8 cellular contexts compared by ENCODE assay signal in the genomic region with DNA sequence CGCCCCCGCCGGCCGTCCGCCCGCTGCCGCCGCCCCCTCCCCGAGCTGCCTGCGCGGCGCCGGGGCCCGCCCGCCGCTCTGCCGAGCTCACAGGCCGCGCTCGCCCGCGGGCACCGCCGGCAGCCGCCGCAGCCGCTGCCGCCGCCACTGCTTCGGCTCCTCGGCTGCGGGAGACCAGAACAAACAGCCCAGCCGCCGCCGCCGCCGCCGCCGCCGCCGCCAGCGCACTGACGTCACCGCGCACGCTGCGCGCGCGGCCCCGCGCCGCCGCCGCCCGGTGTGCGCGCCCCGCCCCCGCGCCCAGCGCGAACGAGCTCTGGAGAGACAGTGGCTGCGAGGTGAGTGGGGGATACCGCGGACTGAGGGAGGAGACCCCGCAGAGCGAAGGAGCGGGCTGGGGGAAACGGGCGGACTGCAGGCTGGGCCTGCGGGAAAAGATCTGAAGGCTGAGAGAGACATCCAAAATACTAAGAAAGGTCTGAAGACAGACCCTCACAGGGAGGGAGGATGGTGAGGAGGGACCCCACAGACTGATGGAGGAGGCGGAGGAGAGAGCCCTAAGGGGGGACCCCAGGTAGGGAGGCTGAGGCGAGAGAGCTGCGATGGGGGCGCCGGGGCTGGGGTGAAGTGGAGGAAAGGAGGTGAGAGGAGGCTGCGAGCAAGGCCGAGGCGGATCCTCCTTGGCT. TPM values are rescaled to one million over a fixed set of nuclear protein-coding genes. Genes with fewer than 3 reads are reported as not detected.
A peak's percentile ranks its signal among the peaks of the same experiment; 100 is the strongest.
DNase-seq lines count a peak whose midpoint lies in the region; ATAC-seq and TF ChIP-seq lines count a peak whose summit lies in the region.

A gene (minus strand): TSS at position 229 of the 686 bp plus-strand sequence. CDS start 59,440 bp downstream, outside the sequence.

- no peaks in the 10 kb centered on the region for H3K9me3 Mint-ChIP-seq in activated naive CD4-positive, alpha-beta T cell treated with anti-CD3 and anti-CD28 coated beads for 36 hours

- TF ChIP-seq POLR2A in testis (IDR thresholded peaks at IDR 0.05): no peak

- H3K27me3 Mint-ChIP-seq in activated naive CD4-positive, alpha-beta T cell treated with anti-CD3 and anti-CD28 coated beads for 36 hours (ENCODE audit: low read depth): no peaks in the 10 kb centered on the region

- peak within 1 kb of the TSS; percentile 94 for H3K4me3 Mint-ChIP-seq in activated naive CD4-positive, alpha-beta T cell treated with anti-CD3 and anti-CD28 coated beads for 36 hours

- intact Hi-C loops in activated naive CD4-positive, alpha-beta T cell treated with anti-CD3 and anti-CD28 coated beads for 36 hours (cut with micrococcal nuclease): loop anchor here (1.0 to 10.0 kb wide), 4 partner anchors 47 to 225 kb away; a partner anchor contains a TSS
- intact Hi-C loops in testis (cut with DNase I; ENCODE audit: low total_unique reads): loop anchor here (10.0 kb wide), 1 partner anchor 68 kb away; no protein-coding TSS in a partner anchor

- peak within 1 kb of the TSS; percentile 95 to 100 (median 99) for H3K27ac ChIP-seq in BLaER1 treated with 17β-estradiol and CSF1 and Interleukin-3, amounts not matched to agents 10 nM and 100 nM
- peak within 1 kb of the TSS; percentile 93 for H3K27ac ChIP-seq in HUES6 (ENCODE audit: low read depth, low read length)
- peak within 1 kb of the TSS; percentile 99 for H3K27ac ChIP-seq in SJSA1
- H3K27ac ChIP-seq in testis: peak within 1 kb of the TSS; percentile 93 to 94

- 1 to 6% methylated on average over 12 to 69 of the region's 81 CpGs for WGBS in testis, 2 donors

- no peak for TF ChIP-seq CTCF in omental fat pad (IDR thresholded peaks at IDR 0.05)
- no peak for TF ChIP-seq CTCF in testis (IDR thresholded peaks at IDR 0.05)

- H4K20me1 ChIP-seq in BLaER1 treated with 17β-estradiol and CSF1 and Interleukin-3, amounts not matched to agents 10 nM and 100 nM: peaks cover 40 to 91% (median 46%) of the 10 kb centered on the region in 11 experiments

- ATAC-seq in GM19328 (IDR thresholded peaks at IDR 0.05; ENCODE audit: unreplicated experiment) (peak; percentile 49), omental fat pad (ENCODE audit: low FRiP score) (peak; percentile 62)

- peak within 1 kb of the TSS; percentile 87 to 99 (median 96) for H3K4me2 ChIP-seq in BLaER1 treated with 17β-estradiol and CSF1 and Interleukin-3, amounts not matched to agents 10 nM and 100 nM

- CTCF ChIA-PET in activated naive CD4-positive, alpha-beta T cell treated with anti-CD3 and anti-CD28 coated beads for 36 hours (lab: Charles Lee): interaction anchor here (0.7 to 1.5 kb wide), 5 partner anchors 8 to 754 kb away, joined by 3 to 5 read pairs (median 4); no protein-coding TSS in a partner anchor

- no peaks in the 10 kb centered on the region for H3K9me3 ChIP-seq in BLaER1 treated with 17β-estradiol and CSF1 and Interleukin-3, amounts not matched to agents 10 nM and 100 nM (replicated peaks in 1 of 11)
- H3K9me3 ChIP-seq in HUES6 (ENCODE audit: control insufficient read depth, insufficient read depth, low read depth, low read length) (no peaks in the 10 kb centered on the region), SJSA1 (replicated peaks) (0 out of 2 replicates have a peak, but pooled peaks cover 2% of the 10 kb centered on the region), testis (no peaks in the 10 kb centered on the region)

- peak within 1 kb of the TSS; percentile 79 to 99 (median 96) for H3K4me3 ChIP-seq in BLaER1 treated with 17β-estradiol and CSF1 and Interleukin-3, amounts not matched to agents 10 nM and 100 nM
- H3K4me3 ChIP-seq in HUES6 (ENCODE audit: low read depth, low read length): peak within 1 kb of the TSS; percentile 97
- peak within 1 kb of the TSS; percentile 95 for H3K4me3 ChIP-seq in SJSA1
- peak within 1 kb of the TSS; percentile 89 to 96 for H3K4me3 ChIP-seq in testis

- peaks cover 6 to 27% (median 17%) of the 10 kb centered on the region in 11 experiments; a peak in 14 of 22 replicates for H3K36me3 ChIP-seq in BLaER1 treated with 17β-estradiol and CSF1 and Interleukin-3, amounts not matched to agents 10 nM and 100 nM
- H3K36me3 ChIP-seq in HUES6 (ENCODE audit: control insufficient read depth, insufficient read depth, low read length): no peaks in the 10 kb centered on the region
- peaks cover 25% of the 10 kb centered on the region for H3K36me3 ChIP-seq in SJSA1
- H3K36me3 ChIP-seq in testis (ENCODE audit: low read depth, missing control alignments): no peaks in the 10 kb centered on the region

- H3K36me3 Mint-ChIP-seq in activated naive CD4-positive, alpha-beta T cell treated with anti-CD3 and anti-CD28 coated beads for 36 hours (ENCODE audit: low read depth): peaks cover 16% of the 10 kb centered on the region

- H3K4me1 Mint-ChIP-seq in activated naive CD4-positive, alpha-beta T cell treated with anti-CD3 and anti-CD28 coated beads for 36 hours (ENCODE audit: low read depth): peaks cover 45% of the 10 kb centered on the region

- DNase-seq in SJSA1 (ENCODE audit: low read depth in 1 of 2, low spot score in 2 of 2) (peak; percentile 47 to 60), glomerular visceral epithelial cell (ENCODE audit: extremely low spot score) (peak; percentile 74), omental fat pad (ENCODE audit: low spot score) (no peak), testis (peak; percentile 81)
- DNase-seq in activated naive CD4-positive, alpha-beta T cell treated with anti-CD3 and anti-CD28 coated beads for 36 hours: peak; percentile 73

- peak within 1 kb of the TSS; percentile 97 to 100 (median 99) for H3K9ac ChIP-seq in BLaER1 treated with 17β-estradiol and CSF1 and Interleukin-3, amounts not matched to agents 10 nM and 100 nM
- peak within 1 kb of the TSS; percentile 95 for H3K9ac ChIP-seq in HUES6 (ENCODE audit: low read length)

- H3K27ac Mint-ChIP-seq in activated naive CD4-positive, alpha-beta T cell treated with anti-CD3 and anti-CD28 coated beads for 36 hours: peak within 1 kb of the TSS; percentile 93

- peaks cover 50 to 62% (median 56%) of the 10 kb centered on the region in 10 experiments for H3K4me1 ChIP-seq in BLaER1 treated with 17β-estradiol and CSF1 and Interleukin-3, amounts not matched to agents 10 nM and 100 nM
- 0 out of 2 replicates have a peak, but pooled peaks cover 2% of the 10 kb centered on the region for H3K4me1 ChIP-seq in HUES6 (ENCODE audit: control insufficient read depth, insufficient read depth, low read length)
- peaks cover 55% of the 10 kb centered on the region for H3K4me1 ChIP-seq in SJSA1 (replicated peaks)
- peaks cover 41% of the 10 kb centered on the region for H3K4me1 ChIP-seq in testis

- no peaks in the 10 kb centered on the region for H3K27me3 ChIP-seq in BLaER1 treated with 17β-estradiol and CSF1 and Interleukin-3, amounts not matched to agents 10 nM and 100 nM
- H3K27me3 ChIP-seq in HUES6 (ENCODE audit: control insufficient read depth, insufficient read depth, low read length): no peaks in the 10 kb centered on the region
- H3K27me3 ChIP-seq in SJSA1 (replicated peaks): no peaks in the 10 kb centered on the region
- no peaks in the 10 kb centered on the region for H3K27me3 ChIP-seq in testis

RNA-seq across cellular contexts. Expression of the gene that starts here (rescaled TPM):
- total RNA-seq in SJSA1 (2014; rRNA removed; shearing (Covaris generic)): 14.5 and 15.8 TPM in 2 replicates
- total RNA-seq in activated naive CD4-positive, alpha-beta T cell treated with anti-CD3 and anti-CD28 coated beads for 36 hours: 100 to 1,000 TPM; 109 to 111 TPM
- total RNA-seq in omental fat pad (10 to 100 TPM; 22.6 to 49.1 (median 30.1) TPM), testis (100 to 1,000 TPM; 106 to 109 TPM)
- polyA plus RNA-seq in testis (ENCODE audit: insufficient read depth, low read depth, low replicate concordance): 59.2 TPM
